15 cellular contexts compared by ENCODE assay signal in the genomic region with DNA sequence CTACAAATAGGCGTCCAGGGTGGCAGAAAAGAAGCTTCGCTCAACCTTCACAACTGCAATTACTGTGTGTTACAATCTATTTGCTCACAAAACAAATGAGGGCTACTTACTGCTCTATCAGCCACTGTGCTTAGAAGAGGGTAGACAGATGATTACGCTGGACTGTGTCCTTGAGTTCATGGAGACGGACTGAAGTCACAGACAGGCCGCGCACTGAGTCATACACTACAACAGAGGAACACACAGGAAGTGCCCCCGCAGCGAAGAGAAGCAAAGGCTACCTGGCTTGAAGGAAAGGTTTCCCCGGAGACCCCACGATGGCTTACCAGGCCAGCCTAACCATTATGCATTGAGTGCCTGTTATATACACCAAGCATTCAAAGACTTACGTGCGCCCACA. TPM values are rescaled to one million over a fixed set of nuclear protein-coding genes. Genes with fewer than 3 reads are reported as not detected.
"Had no signal": no experiment of that assay in that cellular context is flagged by ENCODE, and none has a peak within 500 bp of the region (broad histone marks: within the 10 kb centered on the region; RNA-seq: fewer than 3 reads in every experiment).

No MANE protein-coding gene starts in this region.

- H3K27ac ChIP-seq: lower lobe of right lung, spleen, WERI-Rb-1 had no signal

- H3K4me1 ChIP-seq: spleen had no signal

- H3K36me3 ChIP-seq: cardiac muscle cell, lower lobe of right lung, spleen, WERI-Rb-1 had no signal

- H3K27ac Mint-ChIP-seq: activated naive CD4-positive, alpha-beta T cell treated with anti-CD3 and anti-CD28 coated beads, Interleukin-2, amount 50 U/mL, for 72 hours; natural killer cell; stimulated activated memory B cell treated with anti-CD40 and anti-IgM and Interleukin-4, amounts not matched to agents 10 μg/mL and 1 μg/mL and 100 μg/mL, for 72 hours had no signal

- H3K36me3 Mint-ChIP-seq: natural killer cell; stimulated activated memory B cell treated with anti-CD40 and anti-IgM and Interleukin-4, amounts not matched to agents 10 μg/mL and 1 μg/mL and 100 μg/mL, for 72 hours had no signal

- H3K9me3 ChIP-seq: lower lobe of right lung, spleen had no signal

- DNase-seq: activated CD4-positive, alpha-beta T cell treated with anti-CD3 and anti-CD28 coated beads, Interleukin-2, amount 50 U/mL, for 48 hours; activated gamma-delta T cell; left colon; lower lobe of right lung; natural killer cell; nucleus accumbens; spleen; stimulated activated CD4-positive, alpha-beta T cell treated with anti-CD3 and anti-CD28 coated beads, Interleukin-4, amount 100 ng/mL, for 4 hours; WERI-Rb-1 had no signal

- H3K4me3 ChIP-seq: cardiac muscle cell, lower lobe of right lung, spleen had no signal

- FAIRE-seq: islet of Langerhans, urothelium cell line had no signal

- H3K4me3 Mint-ChIP-seq: natural killer cell; stimulated activated memory B cell treated with anti-CD40 and anti-IgM and Interleukin-4, amounts not matched to agents 10 μg/mL and 1 μg/mL and 100 μg/mL, for 72 hours had no signal

- H3K27me3 ChIP-seq: cardiac muscle cell had no signal

- H3K27me3 Mint-ChIP-seq: stimulated activated memory B cell treated with anti-CD40 and anti-IgM and Interleukin-4, amounts not matched to agents 10 μg/mL and 1 μg/mL and 100 μg/mL, for 72 hours had no signal

- H3K4me1 Mint-ChIP-seq: natural killer cell; stimulated activated memory B cell treated with anti-CD40 and anti-IgM and Interleukin-4, amounts not matched to agents 10 μg/mL and 1 μg/mL and 100 μg/mL, for 72 hours had no signal

- ATAC-seq: activated naive CD4-positive, alpha-beta T cell treated with anti-CD3 and anti-CD28 coated beads, Interleukin-2, amount 50 U/mL, for 72 hours; left colon; lower lobe of right lung; natural killer cell; sciatic nerve; stimulated activated memory B cell treated with anti-CD40 and anti-IgM and Interleukin-4, amounts not matched to agents 10 μg/mL and 1 μg/mL and 100 μg/mL, for 72 hours had no signal

RNA-seq across cellular contexts. Expression of a gene that starts 25.6 kb away (rescaled TPM):
- total RNA-seq: natural killer cell had no signal
